Comparison of ENCODE assay signal across 16 cellular contexts in genomic region chr2:26670171-26670570, GRCh38.
DNase-seq lines count a peak whose midpoint lies in the region; ATAC-seq and TF ChIP-seq lines count a peak whose summit lies in the region.
"Had no signal": no experiment of that assay in that cellular context is flagged by ENCODE, and none has a peak within 500 bp of the region (broad histone marks: within the 10 kb centered on the region; RNA-seq: fewer than 3 reads in every experiment).

No MANE protein-coding gene starts in this region.

- no peaks in the 10 kb centered on the region for H3K4me1 ChIP-seq in HEK293 (ENCODE audit: control insufficient read depth, insufficient read depth, low read length)

- H3K9me3 ChIP-seq in HEK293 (ENCODE audit: control insufficient read depth, insufficient read depth, low read depth, low read length) = no peaks in the 10 kb centered on the region

- H3K27ac ChIP-seq in HEK293 (ENCODE audit: extremely low read depth, low read depth, low read length) = no peak overlapping the region

- no peak for TF ChIP-seq CTCF in HEK293 (tag by site-specific recombination; IDR thresholded peaks at IDR 0.05)

- H3K36me3 ChIP-seq in HEK293 (ENCODE audit: control insufficient read depth in 2 of 2, insufficient read depth in 1 of 2, low read length in 2 of 2) = no peaks in the 10 kb centered on the region

- POLR2A ChIA-PET in HEK293 (lab: Yijun Ruan, JAX) = no interaction called here

- CTCF ChIA-PET in HEK293 (lab: Yijun Ruan, JAX) = no interaction called here

- no peak overlapping the region for H3K4me3 ChIP-seq in HEK293 (ENCODE audit: low read depth, low read length)
- H3K4me3 ChIP-seq: K562 had no signal

- DNase-seq in amniotic epithelial cell (ENCODE audit: low read depth) = peak; percentile 47
- peak; percentile 15 for DNase-seq in glomerular visceral epithelial cell (ENCODE audit: extremely low spot score)
- DNase-seq in stromal cell of bone marrow (ENCODE audit: low read depth) = peak; percentile 51
- DNase-seq in cerebellar nuclear complex (lab: John Stamatoyannopoulos, UW) = no peak
- DNase-seq: activated CD4-positive, alpha-beta T cell treated with anti-CD3 and anti-CD28 coated beads, Interleukin-2, amount 50 U/mL, for 48 hours; C1 segment of cervical spinal cord; dermis blood vessel endothelial cell; DMS53; NCI-H1417 treated with DMSO at 0.1 percent for 48 hours; NCI-H2227 treated with DMSO at 0.1 percent for 48 hours had no signal

- ATAC-seq in GM18868 (IDR thresholded peaks at IDR 0.05; ENCODE audit: unreplicated experiment) (no peak), HG02852 (IDR thresholded peaks at IDR 0.05; ENCODE audit: unreplicated experiment) (no peak)
- ATAC-seq: HCT116; K562; stimulated activated effector memory CD8-positive, alpha-beta T cell treated with anti-CD3 and anti-CD28 coated beads, Interleukin-12 subunit alpha, Interleukin-12 subunit beta, amount 100 ng/mL, for 72 hours had no signal

TF ChIP-seq in HEK293, 187 proteins besides CTCF, POLR2A, EP300 and RAD21:
- TF ChIP-seq TRIM28 (IDR thresholded peaks at IDR 0.05; ENCODE audit: borderline replicate concordance, low read length) (no peak), ZNF366 (tag by site-specific recombination; conservative IDR thresholded peaks at IDR 0.05) (peak; percentile 62; the same call in 1 of the 2 replicates), ZFHX2 (tag by site-specific recombination; conservative IDR thresholded peaks at IDR 0.05) (0 out of 2 replicates have a peak, but pooled peaks have one; percentile 8)

Comparison
In these comparisons a context has a peak if more than half of its experiments do, and no peak if none do; other contexts are left out.
1. DNase-seq: peak in amniotic epithelial cell (single experiment), glomerular visceral epithelial cell (single experiment) and stromal cell of bone marrow (single experiment); none in cerebellar nuclear complex (0 of 2).